13 cellular contexts compared by ENCODE assay signal in genomic region chr20:51687071-51687470, GRCh38.
A peak's percentile ranks its signal among the peaks of the same experiment; 100 is the strongest.
DNase-seq lines count a peak whose midpoint lies in the region; TF ChIP-seq lines count a peak whose summit lies in the region.
"Had no signal": no experiment of that assay in that cellular context is flagged by ENCODE, and none has a peak within 500 bp of the region (broad histone marks: within the 10 kb centered on the region; RNA-seq: fewer than 3 reads in every experiment).

No MANE protein-coding gene starts in this region.

- no peak overlapping the region for H2BK5ac ChIP-seq in H9 (ENCODE audit: insufficient read length, low read length)

- H4K91ac ChIP-seq in H9 (ENCODE audit: insufficient read length, low read depth, low read length), result no peak overlapping the region

- no peak overlapping the region for H3K4ac ChIP-seq in H9 (ENCODE audit: low read depth, low read length)

- TF ChIP-seq CTCF in H9 (conservative IDR thresholded peaks at IDR 0.05), result no peak

- no peaks in the 10 kb centered on the region; the same call in 1 of the 2 replicates for H3K27me3 Mint-ChIP-seq in H9 (ENCODE audit: low read depth)
- H3K27me3 Mint-ChIP-seq: stimulated activated naive CD8-positive, alpha-beta T cell treated with anti-CD3 and anti-CD28 coated beads, Interleukin-15, Interleukin-2, amounts not matched to agents 100 ng/mL and 50 ng/mL, for 24 hours had no signal

- no peaks in the 10 kb centered on the region for H3K79me2 ChIP-seq in H9 (ENCODE audit: insufficient read depth, low read length)

- H3K27ac Mint-ChIP-seq in H9, result peak overlapping the region in 2 of 3 experiments; percentile 37 to 87; a peak in 4 of 7 replicates
- H3K27ac Mint-ChIP-seq: stimulated activated naive CD8-positive, alpha-beta T cell treated with anti-CD3 and anti-CD28 coated beads, Interleukin-15, Interleukin-2, amounts not matched to agents 100 ng/mL and 50 ng/mL, for 24 hours had no signal

- H4K20me1 ChIP-seq in H9 (ENCODE audit: control insufficient read depth, insufficient read depth, insufficient read length), result no peaks in the 10 kb centered on the region

- H3K9me3 Mint-ChIP-seq in H9, result no peaks in the 10 kb centered on the region
- H3K9me3 Mint-ChIP-seq: stimulated activated naive CD8-positive, alpha-beta T cell treated with anti-CD3 and anti-CD28 coated beads, Interleukin-15, Interleukin-2, amounts not matched to agents 100 ng/mL and 50 ng/mL, for 24 hours had no signal

- H4K8ac ChIP-seq in H9 (replicated peaks; ENCODE audit: insufficient read length, low read depth, low read length), result no peak overlapping the region

- no peak overlapping the region for H4K5ac ChIP-seq in H9 (ENCODE audit: insufficient read length, low read depth, low read length)

- no peaks in the 10 kb centered on the region for H3K27me3 ChIP-seq in H9 (ENCODE audit: insufficient read depth, low read length)
- H3K27me3 ChIP-seq: body of pancreas had no signal

- no peak overlapping the region for H3K4me3 Mint-ChIP-seq in H9
- H3K4me3 Mint-ChIP-seq: stimulated activated naive CD8-positive, alpha-beta T cell treated with anti-CD3 and anti-CD28 coated beads, Interleukin-15, Interleukin-2, amounts not matched to agents 100 ng/mL and 50 ng/mL, for 24 hours had no signal

- H3K18ac ChIP-seq in H9 (ENCODE audit: insufficient read length, low read depth, low read length), result no peak overlapping the region

- no peak overlapping the region for H2BK15ac ChIP-seq in H9 (ENCODE audit: low read depth, low read length)

- H2BK20ac ChIP-seq in H9 (ENCODE audit: low read depth, low read length, poor library complexity, severe bottlenecking), result no peak overlapping the region

- H3K36me3 Mint-ChIP-seq in H9 (ENCODE audit: insufficient read depth in 1 of 3, low read depth in 3 of 3), result peaks cover 0 to 14% (median 0%) of the 10 kb centered on the region in 3 experiments; a peak in 2 of 7 replicates

- H3K79me1 ChIP-seq in H9 (ENCODE audit: insufficient read depth, low read depth, low read length, poor library complexity, severe bottlenecking), result no peaks in the 10 kb centered on the region

- H3K23ac ChIP-seq in H9 (ENCODE audit: insufficient read length, low read depth, low read length), result no peak overlapping the region

- no peak overlapping the region for H2BK12ac ChIP-seq in H9 (ENCODE audit: insufficient read length, low read depth, low read length)

- H3T11ph ChIP-seq in H9 (ENCODE audit: low read length), result no peak overlapping the region

- no CpG with 5 or more reads among the region's 8 CpGs for WGBS in H9 (ENCODE audit: extremely low coverage, insufficient read length, low lambda C conversion rate)

- H2AFZ ChIP-seq in H9 (ENCODE audit: low read length), result no peak overlapping the region

- H3K9ac ChIP-seq in H9 (ENCODE audit: extremely low read depth, insufficient read length, low read length), result no peak overlapping the region

- H3K4me1 ChIP-seq in H9 (ENCODE audit: insufficient read depth, low read length), result no peaks in the 10 kb centered on the region
- H3K4me1 ChIP-seq: body of pancreas had no signal

- H3K4me1 Mint-ChIP-seq in H9, result peaks cover 3 to 4% of the 10 kb centered on the region in 2 experiments; a peak in 1 of 4 replicates

- H2AK5ac ChIP-seq in H9 (ENCODE audit: insufficient read length, low read length), result no peak overlapping the region

- H3K14ac ChIP-seq in H9 (ENCODE audit: insufficient read depth, low read length), result no peak overlapping the region

- no peaks in the 10 kb centered on the region for H3K9me3 ChIP-seq in H9 (ENCODE audit: control insufficient read depth, low read depth, low read length)
- H3K9me3 ChIP-seq: body of pancreas had no signal

- DNase-seq in H9 (no peak), RPMI7951 (ENCODE audit: low read depth) (peak; percentile 78), epithelial cell of prostate (ENCODE audit: low read depth, low spot score) (peak; percentile 43), renal cortical epithelial cell (ENCODE audit: low read depth) (peak; percentile 56), NCI-H748 treated with DMSO at 0.1 percent for 48 hours (lab: John Stamatoyannopoulos, UW) (no peak), NCI-H2107 (lab: John Stamatoyannopoulos, UW) (no peak), amniotic stem cell (lab: John Stamatoyannopoulos, UW) (no peak)
- DNase-seq in stimulated activated CD4-positive, alpha-beta T cell treated with anti-CD3 and anti-CD28 coated beads, Interleukin-15, amount 100 ng/mL, for 24 hours, result no peak
- DNase-seq: body of pancreas; DMS153; NCI-H1694 treated with DMSO at 0.1 percent for 48 hours; stimulated activated CD4-positive, alpha-beta T cell treated with anti-CD3 and anti-CD28 coated beads, Interleukin-1b, Interleukin-23, amount 100 ng/mL, for 48 hours had no signal

- no peak overlapping the region for H3K4me2 ChIP-seq in H9 (ENCODE audit: insufficient read depth, insufficient read length, low read length)

- H3K27ac ChIP-seq in H9 (ENCODE audit: insufficient read length, low read depth, low read length), result no peak overlapping the region
- peak overlapping the region; percentile 92 for H3K27ac ChIP-seq in epithelial cell of prostate
- H3K27ac ChIP-seq: body of pancreas had no signal

- no peak overlapping the region for H2BK120ac ChIP-seq in H9 (ENCODE audit: low read depth, low read length, poor library complexity, severe bottlenecking)

- H3K56ac ChIP-seq in H9 (ENCODE audit: insufficient read length, low read depth, low read length), result no peak overlapping the region

- H3K23me2 ChIP-seq in H9 (ENCODE audit: insufficient read length, low read depth, low read length, poor library complexity, severe bottlenecking), result no peaks in the 10 kb centered on the region

Comparison
In these comparisons a context has a peak if more than half of its experiments do, and no peak if none do; other contexts are left out.
1. DNase-seq: peak in RPMI7951 (single experiment), epithelial cell of prostate (single experiment) and renal cortical epithelial cell (single experiment); none in H9 (single experiment), NCI-H748 treated with DMSO at 0.1 percent for 48 hours (single experiment), NCI-H2107 (single experiment), amniotic stem cell (single experiment) and stimulated activated CD4-positive, alpha-beta T cell treated with anti-CD3 and anti-CD28 coated beads, Interleukin-15, amount 100 ng/mL, for 24 hours (single experiment).